23 cellular contexts compared by ENCODE assay signal in genomic region chr21:20728691-20729090, GRCh38.
"Had no signal": no experiment of that assay in that cellular context is flagged by ENCODE, and none has a peak within 500 bp of the region (broad histone marks: within the 10 kb centered on the region; RNA-seq: fewer than 3 reads in every experiment).

No MANE protein-coding gene starts in this region.

- H3K27ac ChIP-seq: prostate gland, right atrium auricular region, sigmoid colon, testis, tibial artery, upper lobe of left lung had no signal

- H3K36me3 ChIP-seq: prostate gland, right atrium auricular region, sigmoid colon, tibial artery, upper lobe of left lung had no signal

- H3K4me3 ChIP-seq: prostate gland, right atrium auricular region, sigmoid colon, testis, tibial artery, upper lobe of left lung had no signal

- DNase-seq: cortex of kidney; effector memory CD8-positive, alpha-beta T cell; erythroblast; hypothalamus; immature natural killer cell; islet precursor cell; kidney glomerular epithelial cell; mesendoderm; midbrain; naive thymus-derived CD8-positive, alpha-beta T cell; nephron progenitor cell; nucleus accumbens; sigmoid colon; stimulated activated CD4-positive, alpha-beta T cell treated with anti-CD3 and anti-CD28 coated beads, Interleukin-4, amount 100 ng/mL, for 4 hours; stimulated activated naive CD8-positive, alpha-beta T cell treated with anti-CD3 and anti-CD28 coated beads, Interleukin-15, Interleukin-2, amounts not matched to agents 100 U/mL and 50 U/mL, for 24 hours; substantia nigra; testis; tibial artery; upper lobe of left lung had no signal

- H3K9me3 ChIP-seq: prostate gland, right atrium auricular region, sigmoid colon, testis, tibial artery, upper lobe of left lung had no signal

- H3K27me3 ChIP-seq: right atrium auricular region, sigmoid colon, testis, tibial artery, upper lobe of left lung had no signal

- ATAC-seq: effector memory CD8-positive, alpha-beta T cell; left lobe of liver; naive thymus-derived CD8-positive, alpha-beta T cell; stimulated activated memory B cell treated with anti-CD40 and anti-IgM and Interleukin-4, amounts not matched to agents 10 μg/mL and 1 μg/mL and 100 μg/mL, for 72 hours; stimulated activated naive CD8-positive, alpha-beta T cell treated with anti-CD3 and anti-CD28 coated beads, Interleukin-15, Interleukin-2, amounts not matched to agents 100 U/mL and 50 U/mL, for 24 hours had no signal

- H3K4me1 ChIP-seq: prostate gland, right atrium auricular region, sigmoid colon, testis, tibial artery, upper lobe of left lung had no signal
